Comparison of ENCODE assay signal across 19 cellular contexts in the genomic region with DNA sequence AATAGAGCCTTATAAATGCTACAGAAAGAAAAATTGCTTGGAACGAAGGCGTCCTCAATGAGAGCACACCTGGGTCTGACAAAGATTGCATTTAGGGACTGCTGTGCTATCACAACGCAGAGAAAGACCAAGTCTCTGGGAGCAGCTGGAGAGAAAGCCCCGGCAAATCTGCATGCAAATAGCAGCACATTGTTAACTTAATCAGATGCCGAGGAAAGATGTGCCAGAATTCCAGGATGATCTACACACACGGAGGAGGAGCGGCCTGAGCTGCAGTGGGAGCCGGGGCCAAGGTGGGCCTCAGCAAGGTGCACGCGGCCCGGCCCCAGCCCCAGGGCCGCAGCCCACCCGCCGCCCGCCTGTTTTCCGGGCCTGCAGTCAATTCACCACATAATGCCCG. TPM values are rescaled to one million over a fixed set of nuclear protein-coding genes. Genes with fewer than 3 reads are reported as not detected.
DNase-seq lines count a peak whose midpoint lies in the region; ATAC-seq and TF ChIP-seq lines count a peak whose summit lies in the region.
"Had no signal": no experiment of that assay in that cellular context is flagged by ENCODE, and none has a peak within 500 bp of the region (broad histone marks: within the 10 kb centered on the region; RNA-seq: fewer than 3 reads in every experiment).

No MANE protein-coding gene starts in this region.

- H3K9me3 ChIP-seq in tibial nerve (no peaks in the 10 kb centered on the region), colonic mucosa (no peaks in the 10 kb centered on the region)
- H3K9me3 ChIP-seq: thoracic aorta had no signal

- H3K9ac ChIP-seq in colonic mucosa (ENCODE audit: low read depth in 2 of 2, low read length in 2 of 2), result no peak overlapping the region

- intact Hi-C loops in colonic mucosa (cut with DNase I), result no loop called here

- no peak for TF ChIP-seq EP300 in tibial nerve (IDR thresholded peaks at IDR 0.05)

- ATAC-seq in omental fat pad (ENCODE audit: low FRiP score), result no peak
- ATAC-seq: CD8-positive, alpha-beta T cell; sciatic nerve; T-helper 17 cell had no signal

- 41 to 54% methylated on average over 17 of the region's 17 CpGs for WGBS in tibial nerve, 2 donors

- H3K36me3 ChIP-seq in tibial nerve (no peaks in the 10 kb centered on the region), colonic mucosa (no peaks in the 10 kb centered on the region)
- H3K36me3 ChIP-seq: thoracic aorta had no signal

- no peak for TF ChIP-seq POLR2A in tibial nerve (IDR thresholded peaks at IDR 0.05)

- no peak overlapping the region for H3K4me3 ChIP-seq in tibial nerve
- H3K4me3 ChIP-seq in colonic mucosa, result no peak overlapping the region
- H3K4me3 ChIP-seq: thoracic aorta had no signal

- H3K4me1 ChIP-seq in tibial nerve, result peaks cover 0 to 30% (median 2%) of the 10 kb centered on the region in 4 donors
- no peaks in the 10 kb centered on the region for H3K4me1 ChIP-seq in colonic mucosa

- TF ChIP-seq CTCF in tibial nerve (IDR thresholded peaks at IDR 0.05) (no peak), omental fat pad (IDR thresholded peaks at IDR 0.05) (no peak), colonic mucosa (IDR thresholded peaks at IDR 0.05) (no peak)

- H3K27me3 ChIP-seq in tibial nerve (peaks cover 0 to 5% of the 10 kb centered on the region in 2 donors), colonic mucosa (peaks cover 12% of the 10 kb centered on the region)

- H3K27ac ChIP-seq in tibial nerve (peak overlapping the region in 3 of 4 donors; percentile 21 to 70 (median 50)), colonic mucosa (no peak overlapping the region)
- H3K27ac ChIP-seq: thoracic aorta had no signal

- DNase-seq in NCI-H526 (lab: John Stamatoyannopoulos, UW), result peak; percentile 76 to 90
- DNase-seq in globus pallidus (ENCODE audit: low spot score), result peak; percentile 80
- DNase-seq in midbrain (lab: John Stamatoyannopoulos, UW), result peak; percentile 28
- DNase-seq in tibial nerve (ENCODE audit: low spot score in 2 of 2), result no peak
- DNase-seq in inferior parietal cortex (ENCODE audit: extremely low spot score), result no peak
- DNase-seq in omental fat pad (ENCODE audit: low spot score), result no peak
- no peak for DNase-seq in colonic mucosa
- DNase-seq: activated CD8-positive, alpha-beta memory T cell treated with anti-CD3 and anti-CD28 coated beads, Interleukin-2, amount 50 U/mL, for 48 hours; activated gamma-delta T cell treated with Interleukin-2 at 50 U/mL for 16 hours; CD8-positive, alpha-beta T cell; central memory CD4-positive, alpha-beta T cell; NCI-H1092; NCI-H2081; stimulated activated CD4-positive, alpha-beta T cell treated with anti-CD3 and anti-CD28 coated beads, Interleukin-15, amount 100 ng/mL, for 24 hours; T-helper 17 cell had no signal

RNA-seq across cellular contexts. Expression of gene ZNF536, which starts 1.4 kb away (rescaled TPM):
- total RNA-seq in tibial nerve (10 to 100 TPM; 30.8 to 48.7 (median 40.8) TPM), omental fat pad (1 to 10 TPM in 1 of 4 donors, under 1 TPM in 1, not detected in 2; 0.09 to 1.1 TPM), colonic mucosa (1 to 10 TPM; 1.3 to 1.4 TPM)
- total RNA-seq: CD8-positive, alpha-beta T cell; LHCN-M2; osteocyte; T-helper 17 cell had no signal

Comparison
In these comparisons a context has a peak if more than half of its experiments do, and no peak if none do; other contexts are left out.
1. DNase-seq: peak in NCI-H526 (2 of 2), globus pallidus (single experiment) and midbrain (single experiment); none in tibial nerve (0 of 2), inferior parietal cortex (single experiment), omental fat pad (single experiment) and colonic mucosa (single experiment).
2. RNA of gene ZNF536, which starts 1.4 kb away (total RNA-seq): 30.8 to 48.7 TPM in tibial nerve; 1.3 to 1.4 TPM in colonic mucosa and 0.09 to 1.1 TPM in omental fat pad; every median in the first group is over 10 times any median in the second.